Comparison of ENCODE assay signal across 24 cellular contexts in genomic region chr1:212945761-212946160, GRCh38. TPM values are rescaled to one million over a fixed set of nuclear protein-coding genes. Genes with fewer than 3 reads are reported as not detected.
"Had no signal": no experiment of that assay in that cellular context is flagged by ENCODE, and none has a peak within 500 bp of the region (broad histone marks: within the 10 kb centered on the region; RNA-seq: fewer than 3 reads in every experiment).

No MANE protein-coding gene starts in this region.

- H3K27ac Mint-ChIP-seq: dendritic cell treated with granulocyte-macrophage colony-stimulating factor and Interleukin-4, amounts not matched to agents 40 ng/mL and 50 ng/mL, for 4 days; endodermal cell; neural progenitor cell; progenitor cell of endocrine pancreas; stimulated activated naive CD8-positive, alpha-beta T cell treated with anti-CD3 and anti-CD28 coated beads, Interleukin-15, amount 100 ng/mL, for 72 hours had no signal

- H3K4me3 ChIP-seq: gastrocnemius medialis, lower lobe of right lung, mucosa of descending colon, neural progenitor cell, right lobe of liver, suprapubic skin, transverse colon had no signal

- ATAC-seq: esophagus mucosa; gastrocnemius medialis; lower lobe of right lung; mucosa of descending colon; naive thymus-derived CD4-positive, alpha-beta T cell; stimulated activated naive CD8-positive, alpha-beta T cell treated with anti-CD3 and anti-CD28 coated beads, Interleukin-15, amount 100 ng/mL, for 72 hours had no signal

- H3K4me1 ChIP-seq: parathyroid adenoma had no signal

- H3K27me3 ChIP-seq: gastrocnemius medialis, right lobe of liver, suprapubic skin had no signal

- H3K4me2 ChIP-seq: neural progenitor cell had no signal

- H3K27ac ChIP-seq: epithelial cell of prostate, gastrocnemius medialis, lower lobe of right lung, neural progenitor cell, parathyroid adenoma, right lobe of liver, suprapubic skin, transverse colon had no signal

- H3K9me3 ChIP-seq: gastrocnemius medialis, lower lobe of right lung, mucosa of descending colon, right lobe of liver, suprapubic skin, transverse colon had no signal

- H3K4me3 Mint-ChIP-seq: dendritic cell treated with granulocyte-macrophage colony-stimulating factor and Interleukin-4, amounts not matched to agents 40 ng/mL and 50 ng/mL, for 4 days; endodermal cell; naive thymus-derived CD4-positive, alpha-beta T cell; nephron; neural progenitor cell; stimulated activated naive CD8-positive, alpha-beta T cell treated with anti-CD3 and anti-CD28 coated beads, Interleukin-15, amount 100 ng/mL, for 72 hours had no signal

- H3K36me3 ChIP-seq: gastrocnemius medialis, lower lobe of right lung, neural progenitor cell, right lobe of liver, suprapubic skin, transverse colon had no signal

- H3K79me2 ChIP-seq: parathyroid adenoma had no signal

- H3K9ac ChIP-seq: neural progenitor cell, parathyroid adenoma had no signal

- H2AFZ ChIP-seq: neural progenitor cell, parathyroid adenoma had no signal

- DNase-seq: effector CD8-positive, alpha-beta T cell; endodermal cell; foreskin fibroblast; gastrocnemius medialis; head of caudate nucleus; left ventricle myocardium superior; lower lobe of right lung; mucosa of descending colon; naive thymus-derived CD4-positive, alpha-beta T cell; right lobe of liver; small intestine; stimulated activated CD4-positive, alpha-beta T cell treated with anti-CD3 and anti-CD28 coated beads, Interleukin-15, amount 100 ng/mL, for 24 hours; stimulated activated CD4-positive, alpha-beta T cell treated with anti-CD3 and anti-CD28 coated beads, Interleukin-2, amount 100 ng/mL, for 48 hours; stimulated activated naive CD4-positive, alpha-beta T cell; stimulated activated naive CD8-positive, alpha-beta T cell treated with anti-CD3 and anti-CD28 coated beads, Interleukin-15, amount 100 ng/mL, for 72 hours; transverse colon had no signal

RNA-seq across cellular contexts. Expression of gene VASH2, which starts 4.6 kb away (rescaled TPM):
- polyA plus RNA-seq: naive thymus-derived CD4-positive, alpha-beta T cell had no signal
